In the genomic region with DNA sequence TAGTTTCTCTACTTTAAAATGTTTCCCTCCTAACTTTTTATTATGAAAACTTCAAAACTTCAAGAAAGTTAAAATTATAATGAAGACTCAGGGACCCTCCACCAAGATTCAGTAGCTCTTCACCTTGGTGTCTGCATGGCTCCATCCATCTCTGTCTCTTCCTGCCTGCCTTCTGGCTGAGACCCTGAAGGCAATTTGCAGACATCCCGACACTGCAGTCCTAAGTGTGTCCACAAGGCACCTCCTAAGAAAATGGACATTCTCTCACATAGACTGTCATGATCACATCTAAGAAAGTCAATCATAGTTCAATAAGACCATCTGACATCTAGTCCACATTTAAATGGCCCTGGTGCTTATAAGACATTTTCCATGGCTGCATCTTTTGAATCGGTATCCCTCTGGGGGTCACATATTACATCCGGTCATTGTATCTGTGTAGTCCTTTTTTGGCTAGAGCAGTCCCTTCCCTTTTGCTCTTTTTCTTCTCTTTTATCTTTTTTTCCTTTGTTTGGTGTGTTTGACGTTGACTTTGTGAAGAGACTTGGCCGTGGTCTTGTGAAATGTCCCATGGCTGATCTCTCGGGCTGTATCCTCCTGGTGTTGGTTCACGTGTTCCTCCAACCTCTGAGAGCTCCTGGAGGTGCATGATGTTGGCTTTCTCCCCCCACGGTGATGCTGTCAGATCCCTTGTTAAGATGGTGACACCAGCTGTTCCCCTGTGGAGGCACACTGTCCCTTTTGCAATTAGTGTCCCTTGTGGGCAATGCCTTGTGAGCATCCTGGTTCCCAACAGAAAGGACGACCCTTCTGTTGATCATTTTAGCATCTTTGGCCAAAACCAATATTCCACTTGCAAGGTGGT, we compare ENCODE assay signal across 1 cellular context.
TF ChIP-seq lines count a peak whose summit lies in the region.

No MANE protein-coding gene starts in this region.

TF ChIP-seq in IMR-90, 13 proteins besides CTCF, POLR2A, EP300 and RAD21:
- no peak for TF ChIP-seq RCOR1 (IDR thresholded peaks at IDR 0.05; ENCODE audit: insufficient replicate concordance, low read length)
- TF ChIP-seq, protein P1, sequence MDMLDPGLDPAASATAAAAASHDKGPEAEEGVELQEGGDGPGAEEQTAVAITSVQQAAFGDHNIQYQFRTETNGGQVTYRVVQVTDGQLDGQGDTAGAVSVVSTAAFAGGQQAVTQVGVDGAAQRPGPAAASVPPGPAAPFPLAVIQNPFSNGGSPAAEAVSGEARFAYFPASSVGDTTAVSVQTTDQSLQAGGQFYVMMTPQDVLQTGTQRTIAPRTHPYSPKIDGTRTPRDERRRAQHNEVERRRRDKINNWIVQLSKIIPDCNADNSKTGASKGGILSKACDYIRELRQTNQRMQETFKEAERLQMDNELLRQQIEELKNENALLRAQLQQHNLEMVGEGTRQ (IDR thresholded peaks at IDR 0.05; ENCODE audit: low read depth, low read length) = no peak
- TF ChIP-seq RFX5 (IDR thresholded peaks at IDR 0.05; ENCODE audit: low read depth, low read length) = no peak
